Comparison of ENCODE assay signal across 31 cellular contexts in the genomic region with DNA sequence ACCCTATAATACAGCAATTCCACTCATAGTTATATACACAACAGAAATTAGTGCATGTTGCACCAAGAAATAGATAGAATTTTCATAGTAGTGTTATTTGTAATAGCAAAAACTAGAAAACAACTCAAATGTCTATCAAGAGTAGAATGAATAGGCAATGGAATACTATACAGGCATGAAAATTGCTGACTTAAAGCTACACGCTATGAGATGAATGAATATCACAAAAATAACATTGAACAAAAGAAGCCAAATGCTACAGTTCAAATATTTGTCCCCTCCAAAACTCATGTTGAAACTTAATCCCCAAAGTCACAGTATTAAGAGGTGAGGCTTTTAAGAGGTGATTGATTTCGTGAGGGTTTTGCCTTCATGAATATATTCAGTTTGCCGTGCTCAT.
DNase-seq lines count a peak whose midpoint lies in the region; ATAC-seq, FAIRE-seq and TF ChIP-seq lines count a peak whose summit lies in the region.
"Had no signal": no experiment of that assay in that cellular context is flagged by ENCODE, and none has a peak within 500 bp of the region (broad histone marks: within the 10 kb centered on the region; RNA-seq: fewer than 3 reads in every experiment).

No MANE protein-coding gene starts in this region.

- in situ Hi-C loops in K562 (cut with MboI): no loop called here

- H3K9me3 ChIP-seq in HEK293 (ENCODE audit: control insufficient read depth, insufficient read depth, low read depth, low read length): no peaks in the 10 kb centered on the region; the same call in 1 of the 2 replicates
- no peaks in the 10 kb centered on the region for H3K9me3 ChIP-seq in K562 (replicated peaks; ENCODE audit: control insufficient read depth, insufficient read depth, low read depth, low read length)
- H3K9me3 ChIP-seq: BE2C, Caco-2 had no signal

- H3K36me3 ChIP-seq in HEK293 (ENCODE audit: control insufficient read depth in 2 of 2, insufficient read depth in 1 of 2, low read length in 2 of 2): no peaks in the 10 kb centered on the region
- no peaks in the 10 kb centered on the region for H3K36me3 ChIP-seq in K562 (ENCODE audit: control insufficient read depth, insufficient read depth, low read length)
- H3K36me3 ChIP-seq: BLaER1; BLaER1 treated with 17β-estradiol and CSF1 and Interleukin-3, amounts not matched to agents 10 nM and 100 nM had no signal

- WGBS in K562 (ENCODE audit: insufficient coverage, low coverage, missing lambda C conversion rate): 0% methylated on average over 3 of the region's 3 CpGs

- TF ChIP-seq CTCF in HEK293 (tag by site-specific recombination; IDR thresholded peaks at IDR 0.05) (no peak), K562 (IDR thresholded peaks at IDR 0.05 in 2 of 3, conservative IDR thresholded peaks at IDR 0.05 in 1 of 3; ENCODE audit: insufficient read depth in 2 of 3, low read depth in 1 of 3, low read length in 3 of 3) (no peak), dorsolateral prefrontal cortex (IDR thresholded peaks at IDR 0.05 in 54 of 56, conservative IDR thresholded peaks at IDR 0.05 in 2 of 56; ENCODE audit: low read depth in 1 of 56, partially characterized antibody in 56 of 56) (no peak)

- CTCF ChIA-PET in HEK293 (lab: Yijun Ruan, JAX): interaction anchor here (0.9 kb wide), 1 partner anchor 12 kb away, joined by 3 read pairs; no protein-coding TSS in a partner anchor
- CTCF ChIA-PET in K562 (lab: Yijun Ruan, JAX; ENCODE audit: low intra/inter-chr PET ratio): no interaction called here

- no peaks in the 10 kb centered on the region for H3K9me1 ChIP-seq in K562 (ENCODE audit: control insufficient read depth, insufficient read depth, low read length)

- H4K20me1 ChIP-seq in K562 (replicated peaks; ENCODE audit: control insufficient read depth, insufficient read depth, low read length): no peaks in the 10 kb centered on the region
- H4K20me1 ChIP-seq: BLaER1; BLaER1 treated with 17β-estradiol and CSF1 and Interleukin-3, amounts not matched to agents 10 nM and 100 nM had no signal

- intact Hi-C loops in K562 (cut with micrococcal nuclease) (no loop called here), dorsolateral prefrontal cortex (cut with DNase I) (no loop called here)

- FAIRE-seq in K562 (lab: Jason Lieb, UNC) (no peak), GM12891 (lab: Jason Lieb, UNC) (no peak)
- FAIRE-seq: A204.1, A549, D721Med had no signal

- no peak overlapping the region for H3K4me3 ChIP-seq in HEK293 (ENCODE audit: low read depth, low read length)
- H3K4me3 ChIP-seq in K562: no peak overlapping the region
- H3K4me3 ChIP-seq in dorsolateral prefrontal cortex: no peak overlapping the region
- H3K4me3 ChIP-seq: A549; BLaER1; BLaER1 treated with 17β-estradiol and CSF1 and Interleukin-3, amounts not matched to agents 10 nM and 100 nM had no signal

- H3K79me2 ChIP-seq in K562 (ENCODE audit: control insufficient read depth, insufficient read depth, low read length): no peaks in the 10 kb centered on the region

- H3K4me2 ChIP-seq in K562 (ENCODE audit: insufficient read depth, low read length): no peak overlapping the region
- H3K4me2 ChIP-seq: A549; BLaER1; BLaER1 treated with 17β-estradiol and CSF1 and Interleukin-3, amounts not matched to agents 10 nM and 100 nM had no signal

- H2AFZ ChIP-seq in K562 (ENCODE audit: low read depth, low read length): no peak overlapping the region

- BruUV-seq in K562 (replicated peaks; lab: Mats Ljungman, UMichigan): no TSS peak

- DNase-seq in K562 (ENCODE audit: extremely low read depth in 1 of 4, low spot score in 3 of 4) (no peak), GM12891 (ENCODE audit: insufficient read length, low spot score) (no peak), dorsolateral prefrontal cortex (no peak)
- DNase-seq: 8988T; ACHN; AML-193; BE2C; C1 segment of cervical spinal cord; Caco-2; Calu3; CD4-positive, alpha-beta memory T cell; CD4-positive, alpha-beta T cell; CD4-positive, CD25-positive, alpha-beta regulatory T cell; CD8-positive, alpha-beta memory T cell; CD8-positive, alpha-beta T cell; COR-L47; DMS 273 treated with DMSO at 0.1 percent for 48 hours; DMS153; DMS53; DMS79; DMS79 treated with DMSO at 0.1 percent for 48 hours; DND-41; EL had no signal

- TF ChIP-seq POLR2A in K562 (conservative IDR thresholded peaks at IDR 0.05) (no peak), GM12891 (IDR thresholded peaks at IDR 0.05; ENCODE audit: low read depth, low read length) (no peak)

- TF ChIP-seq RAD21 in K562 (CRISPR knock-in tag; conservative IDR thresholded peaks at IDR 0.05 in 1 of 2, IDR thresholded peaks at IDR 0.05 in 1 of 2): no peak

- H3K4me1 ChIP-seq in HEK293 (ENCODE audit: control insufficient read depth, insufficient read depth, low read length) (no peaks in the 10 kb centered on the region), K562 (replicated peaks in 1 of 2; ENCODE audit: control insufficient read depth in 2 of 2, insufficient read depth in 2 of 2, low read length in 2 of 2) (no peaks in the 10 kb centered on the region)
- H3K4me1 ChIP-seq: BLaER1; BLaER1 treated with 17β-estradiol and CSF1 and Interleukin-3, amounts not matched to agents 10 nM and 100 nM; Caco-2 had no signal

- no peak for ATAC-seq in K562
- ATAC-seq: A549; CD8-positive, alpha-beta T cell had no signal

- POLR2A ChIA-PET in HEK293 (lab: Yijun Ruan, JAX) (no interaction called here), K562 (lab: Yijun Ruan, JAX) (no interaction called here)

- no peak overlapping the region for H3K9ac ChIP-seq in K562 (ENCODE audit: insufficient read depth in 1 of 2, low read depth in 2 of 2, low read length in 2 of 2)
- H3K9ac ChIP-seq: BLaER1; BLaER1 treated with 17β-estradiol and CSF1 and Interleukin-3, amounts not matched to agents 10 nM and 100 nM had no signal

- H3K27me3 ChIP-seq in K562 (ENCODE audit: control insufficient read depth in 2 of 2, insufficient read depth in 2 of 2, low read length in 2 of 2) (no peaks in the 10 kb centered on the region), dorsolateral prefrontal cortex (no peaks in the 10 kb centered on the region)
- H3K27me3 ChIP-seq: BE2C; BLaER1; BLaER1 treated with 17β-estradiol and CSF1 and Interleukin-3, amounts not matched to agents 10 nM and 100 nM had no signal

- TF ChIP-seq EP300 in K562 (IDR thresholded peaks at IDR 0.05; ENCODE audit: low read length): no peak

- H3K27ac ChIP-seq in HEK293 (ENCODE audit: extremely low read depth, low read depth, low read length): no peak overlapping the region
- H3K27ac ChIP-seq in K562 (ENCODE audit: extremely low read depth, low read depth, low read length): no peak overlapping the region
- H3K27ac ChIP-seq in dorsolateral prefrontal cortex: no peak overlapping the region
- H3K27ac ChIP-seq: 22Rv1; A549; BLaER1; BLaER1 treated with 17β-estradiol and CSF1 and Interleukin-3, amounts not matched to agents 10 nM and 100 nM; C4-2B had no signal

TF ChIP-seq in HEK293, 187 proteins besides CTCF, POLR2A, EP300 and RAD21:
- TF ChIP-seq ZFP3 (tag by site-specific recombination; IDR thresholded peaks at IDR 0.05; ENCODE audit: low read depth): no peak
- TF ChIP-seq ZNF146 (tag by site-specific recombination; IDR thresholded peaks at IDR 0.05): peak; percentile 61; the same call in 1 of the 2 replicates
- TF ChIP-seq, protein P1, sequence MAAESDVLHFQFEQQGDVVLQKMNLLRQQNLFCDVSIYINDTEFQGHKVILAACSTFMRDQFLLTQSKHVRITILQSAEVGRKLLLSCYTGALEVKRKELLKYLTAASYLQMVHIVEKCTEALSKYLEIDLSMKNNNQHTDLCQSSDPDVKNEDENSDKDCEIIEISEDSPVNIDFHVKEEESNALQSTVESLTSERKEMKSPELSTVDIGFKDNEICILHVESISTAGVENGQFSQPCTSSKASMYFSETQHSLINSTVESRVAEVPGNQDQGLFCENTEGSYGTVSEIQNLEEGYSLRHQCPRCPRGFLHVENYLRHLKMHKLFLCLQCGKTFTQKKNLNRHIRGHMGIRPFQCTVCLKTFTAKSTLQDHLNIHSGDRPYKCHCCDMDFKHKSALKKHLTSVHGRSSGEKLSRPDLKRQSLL (tag by site-specific recombination; IDR thresholded peaks at IDR 0.05): no peak
TF ChIP-seq in HEK293: peak in this region for 1.

TF ChIP-seq in K562, 482 proteins besides CTCF, POLR2A, EP300 and RAD21 (continues in another document):
- TF ChIP-seq CREB1 (IDR thresholded peaks at IDR 0.05) (no peak), CREB1 (CRISPR knock-in tag; IDR thresholded peaks at IDR 0.05) (no peak), RBM25 (IDR thresholded peaks at IDR 0.05; ENCODE audit: low read depth, low read length, severe bottlenecking) (peak; percentile 53), PPARD (CRISPR knock-in tag; IDR thresholded peaks at IDR 0.05) (no peak), KLF6 (CRISPR knock-in tag; IDR thresholded peaks at IDR 0.05; ENCODE audit: borderline replicate concordance) (no peak)
- TF ChIP-seq, protein P2, sequence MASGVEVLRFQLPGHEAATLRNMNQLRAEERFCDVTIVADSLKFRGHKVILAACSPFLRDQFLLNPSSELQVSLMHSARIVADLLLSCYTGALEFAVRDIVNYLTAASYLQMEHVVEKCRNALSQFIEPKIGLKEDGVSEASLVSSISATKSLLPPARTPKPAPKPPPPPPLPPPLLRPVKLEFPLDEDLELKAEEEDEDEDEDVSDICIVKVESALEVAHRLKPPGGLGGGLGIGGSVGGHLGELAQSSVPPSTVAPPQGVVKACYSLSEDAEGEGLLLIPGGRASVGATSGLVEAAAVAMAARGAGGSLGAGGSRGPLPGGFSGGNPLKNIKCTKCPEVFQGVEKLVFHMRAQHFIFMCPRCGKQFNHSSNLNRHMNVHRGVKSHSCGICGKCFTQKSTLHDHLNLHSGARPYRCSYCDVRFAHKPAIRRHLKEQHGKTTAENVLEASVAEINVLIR (CRISPR knock-in tag; IDR thresholded peaks at IDR 0.05): no peak

TF ChIP-seq in GM12891, 5 proteins besides CTCF, POLR2A, EP300 and RAD21:
- TF ChIP-seq POU2F2 (IDR thresholded peaks at IDR 0.05; ENCODE audit: low read depth, low read length): no peak
- no peak for TF ChIP-seq TAF1 (IDR thresholded peaks at IDR 0.05; ENCODE audit: low read depth, low read length)
- TF ChIP-seq SPI1 (IDR thresholded peaks at IDR 0.05; ENCODE audit: low read depth, low read length): no peak
- no peak for TF ChIP-seq POLR2AphosphoS5 (IDR thresholded peaks at IDR 0.05; ENCODE audit: low read depth, low read length)
- TF ChIP-seq PAX5 (IDR thresholded peaks at IDR 0.05; ENCODE audit: insufficient read depth, low read length, severe bottlenecking): no peak
